In genomic region chr11:2886191-2886894, GRCh38 we compare ENCODE assay signal across 8 cellular contexts.
A peak's percentile ranks its signal among the peaks of the same experiment; 100 is the strongest.
DNase-seq lines count a peak whose midpoint lies in the region; ATAC-seq and TF ChIP-seq lines count a peak whose summit lies in the region.

No MANE protein-coding gene starts in this region.

- H3K27ac Mint-ChIP-seq in activated naive CD8-positive, alpha-beta T cell = peak overlapping the region; percentile 28
- no peak overlapping the region for H3K27ac Mint-ChIP-seq in activated naive CD8-positive, alpha-beta T cell treated with anti-CD3 and anti-CD28 coated beads, Interleukin-2, amount 50 U/mL, for 24 hours
- H3K27ac Mint-ChIP-seq in nephron = peak overlapping the region; percentile 80 to 95 (median 85)

- ATAC-seq in activated naive CD8-positive, alpha-beta T cell treated with anti-CD3 and anti-CD28 coated beads, Interleukin-2, amount 50 U/mL, for 24 hours = no peak
- no peak for ATAC-seq in HG02623 (IDR thresholded peaks at IDR 0.05; ENCODE audit: unreplicated experiment)

- peaks cover 17% of the 10 kb centered on the region for H3K4me1 Mint-ChIP-seq in activated naive CD8-positive, alpha-beta T cell (ENCODE audit: low read depth)
- H3K4me1 Mint-ChIP-seq in activated naive CD8-positive, alpha-beta T cell treated with anti-CD3 and anti-CD28 coated beads, Interleukin-2, amount 50 U/mL, for 24 hours = peaks cover 7% of the 10 kb centered on the region
- H3K4me1 Mint-ChIP-seq in nephron = peaks cover 40% of the 10 kb centered on the region

- no peak for DNase-seq in activated naive CD8-positive, alpha-beta T cell treated with anti-CD3 and anti-CD28 coated beads, Interleukin-2, amount 50 U/mL, for 24 hours
- peak; percentile 64 for DNase-seq in NCI-H146 (lab: John Stamatoyannopoulos, UW)
- peak; percentile 18 for DNase-seq in effector CD4-positive, alpha-beta T cell
- no peak for DNase-seq in RKO (ENCODE audit: low spot score)
- DNase-seq in NCI-H446 (lab: John Stamatoyannopoulos, UW) = no peak

- TF ChIP-seq CTCF in nephron (IDR thresholded peaks at IDR 0.05; ENCODE audit: unreplicated experiment in 3 of 3) = peak in 2 of 3 experiments; percentile 18 to 48

- H3K9me3 Mint-ChIP-seq in activated naive CD8-positive, alpha-beta T cell (ENCODE audit: low read depth) = no peaks in the 10 kb centered on the region
- H3K9me3 Mint-ChIP-seq in activated naive CD8-positive, alpha-beta T cell treated with anti-CD3 and anti-CD28 coated beads, Interleukin-2, amount 50 U/mL, for 24 hours = no peaks in the 10 kb centered on the region
- no peaks in the 10 kb centered on the region for H3K9me3 Mint-ChIP-seq in nephron

- H3K4me3 Mint-ChIP-seq in activated naive CD8-positive, alpha-beta T cell = peak overlapping the region; percentile 40
- no peak overlapping the region for H3K4me3 Mint-ChIP-seq in activated naive CD8-positive, alpha-beta T cell treated with anti-CD3 and anti-CD28 coated beads, Interleukin-2, amount 50 U/mL, for 24 hours
- H3K4me3 Mint-ChIP-seq in nephron = peak overlapping the region; percentile 65 to 78 (median 73)

- no peaks in the 10 kb centered on the region for H3K27me3 Mint-ChIP-seq in activated naive CD8-positive, alpha-beta T cell
- H3K27me3 Mint-ChIP-seq in activated naive CD8-positive, alpha-beta T cell treated with anti-CD3 and anti-CD28 coated beads, Interleukin-2, amount 50 U/mL, for 24 hours = peaks cover 14% of the 10 kb centered on the region
- H3K27me3 Mint-ChIP-seq in nephron (ENCODE audit: low read depth) = peaks cover 7% of the 10 kb centered on the region

- no peaks in the 10 kb centered on the region for H3K36me3 Mint-ChIP-seq in activated naive CD8-positive, alpha-beta T cell
- H3K36me3 Mint-ChIP-seq in activated naive CD8-positive, alpha-beta T cell treated with anti-CD3 and anti-CD28 coated beads, Interleukin-2, amount 50 U/mL, for 24 hours (ENCODE audit: low read depth) = no peaks in the 10 kb centered on the region
- peaks cover 14% of the 10 kb centered on the region for H3K36me3 Mint-ChIP-seq in nephron (ENCODE audit: low read depth)

Comparison
In these comparisons a context has a peak if more than half of its experiments do, and no peak if none do; other contexts are left out.
1. DNase-seq: peak in NCI-H146 (single experiment) and effector CD4-positive, alpha-beta T cell (single experiment); none in activated naive CD8-positive, alpha-beta T cell treated with anti-CD3 and anti-CD28 coated beads, Interleukin-2, amount 50 U/mL, for 24 hours (single experiment), RKO (single experiment) and NCI-H446 (0 of 2).